Comparison of ENCODE assay signal across 16 cellular contexts in the genomic region with DNA sequence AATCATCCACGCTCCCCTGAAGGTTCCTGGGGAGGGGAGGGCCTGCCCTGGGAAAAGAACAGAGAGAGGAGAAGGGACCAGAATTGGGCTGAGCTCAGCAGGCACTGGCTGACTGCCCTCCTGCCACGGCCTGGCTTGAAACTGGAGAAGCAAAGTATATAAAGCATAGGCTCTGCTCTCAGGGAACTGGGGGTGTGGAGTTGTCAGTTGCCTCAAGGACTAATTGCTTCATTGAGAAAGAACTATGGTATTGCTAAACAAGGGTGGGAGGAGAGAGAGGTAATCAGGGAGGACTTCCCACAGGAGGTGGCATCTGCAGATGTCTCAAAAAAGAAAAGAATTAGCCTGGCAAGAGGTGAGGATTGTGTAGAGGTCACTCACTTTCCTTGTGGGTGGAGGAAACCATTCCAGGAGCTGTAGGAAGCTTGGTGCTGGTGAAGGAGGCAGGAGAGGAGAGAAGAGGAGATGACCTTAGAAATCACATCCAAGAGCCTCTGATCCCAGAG.
DNase-seq lines count a peak whose midpoint lies in the region; ATAC-seq lines count a peak whose summit lies in the region.
"Had no signal": no experiment of that assay in that cellular context is flagged by ENCODE, and none has a peak within 500 bp of the region (broad histone marks: within the 10 kb centered on the region; RNA-seq: fewer than 3 reads in every experiment).

No MANE protein-coding gene starts in this region.

- no peaks in the 10 kb centered on the region for H3K9me3 Mint-ChIP-seq in activated naive CD8-positive, alpha-beta T cell (ENCODE audit: low read depth)
- H3K9me3 Mint-ChIP-seq in activated naive CD8-positive, alpha-beta T cell treated with anti-CD3 and anti-CD28 coated beads, Interleukin-2, amount 50 U/mL, for 24 hours, result peaks cover 4% of the 10 kb centered on the region
- no peaks in the 10 kb centered on the region for H3K9me3 Mint-ChIP-seq in central memory CD8-positive, alpha-beta T cell
- H3K9me3 Mint-ChIP-seq in stimulated activated naive B cell treated with anti-CD40 and anti-IgM and Interleukin-4, amounts not matched to agents 10 μg/mL and 1 μg/mL and 100 μg/mL, for 72 hours, result no peaks in the 10 kb centered on the region
- H3K9me3 Mint-ChIP-seq: activated T-helper 1 cell treated with anti-CD3 and anti-CD28 coated beads, Interleukin-12 subunit alpha, Interleukin-12 subunit beta, Interleukin-2, Interleukin-4 antibody, amounts not matched to agents 30 ng/mL and 10 ng/mL and 1 ng/mL, durations not matched to agents 14 hours and 24 hours and 36 hours; GM23338 had no signal

- no peaks in the 10 kb centered on the region for H3K27me3 Mint-ChIP-seq in activated naive CD8-positive, alpha-beta T cell
- no peaks in the 10 kb centered on the region for H3K27me3 Mint-ChIP-seq in activated naive CD8-positive, alpha-beta T cell treated with anti-CD3 and anti-CD28 coated beads, Interleukin-2, amount 50 U/mL, for 24 hours
- no peaks in the 10 kb centered on the region for H3K27me3 Mint-ChIP-seq in central memory CD8-positive, alpha-beta T cell
- H3K27me3 Mint-ChIP-seq in stimulated activated naive B cell treated with anti-CD40 and anti-IgM and Interleukin-4, amounts not matched to agents 10 μg/mL and 1 μg/mL and 100 μg/mL, for 72 hours, result no peaks in the 10 kb centered on the region

- H3K36me3 Mint-ChIP-seq in activated naive CD8-positive, alpha-beta T cell, result peaks cover 15% of the 10 kb centered on the region
- H3K36me3 Mint-ChIP-seq in activated naive CD8-positive, alpha-beta T cell treated with anti-CD3 and anti-CD28 coated beads, Interleukin-2, amount 50 U/mL, for 24 hours (ENCODE audit: low read depth), result peaks cover 62% of the 10 kb centered on the region
- H3K36me3 Mint-ChIP-seq in central memory CD8-positive, alpha-beta T cell (ENCODE audit: insufficient read depth), result peaks cover 70% of the 10 kb centered on the region
- H3K36me3 Mint-ChIP-seq in stimulated activated naive B cell treated with anti-CD40 and anti-IgM and Interleukin-4, amounts not matched to agents 10 μg/mL and 1 μg/mL and 100 μg/mL, for 72 hours, result peaks cover 56 to 72% of the 10 kb centered on the region in 2 donors

- peak overlapping the region; percentile 29 for H3K27ac Mint-ChIP-seq in activated naive CD8-positive, alpha-beta T cell
- H3K27ac Mint-ChIP-seq in activated naive CD8-positive, alpha-beta T cell treated with anti-CD3 and anti-CD28 coated beads, Interleukin-2, amount 50 U/mL, for 24 hours, result no peak overlapping the region
- peak overlapping the region; percentile 50 for H3K27ac Mint-ChIP-seq in central memory CD8-positive, alpha-beta T cell (ENCODE audit: low read depth)
- H3K27ac Mint-ChIP-seq in stimulated activated naive B cell treated with anti-CD40 and anti-IgM and Interleukin-4, amounts not matched to agents 10 μg/mL and 1 μg/mL and 100 μg/mL, for 72 hours, result peak overlapping the region; percentile 75
- H3K27ac Mint-ChIP-seq: GM23338 had no signal

- DNase-seq in activated naive CD8-positive, alpha-beta T cell treated with anti-CD3 and anti-CD28 coated beads, Interleukin-2, amount 50 U/mL, for 24 hours, result no peak
- peak; percentile 66 to 81 for DNase-seq in NOMO-1 (lab: John Stamatoyannopoulos, UW; ENCODE audit: unreplicated experiment in 2 of 2)
- DNase-seq in central memory CD8-positive, alpha-beta T cell (ENCODE audit: low spot score in 2 of 2), result no peak
- DNase-seq in stimulated activated naive B cell treated with anti-CD40 and anti-IgM and Interleukin-4, amounts not matched to agents 10 μg/mL and 1 μg/mL and 100 μg/mL, for 72 hours, result no peak
- DNase-seq in stimulated activated CD4-positive, alpha-beta T cell treated with anti-CD3 and anti-CD28 coated beads, Interleukin-1b, Interleukin-23, amount 100 ng/mL, for 48 hours, result no peak
- DNase-seq in UCSD-AML1 (lab: John Stamatoyannopoulos, UW; ENCODE audit: unreplicated experiment), result no peak
- DNase-seq: activated CD4-positive, alpha-beta T cell treated with anti-CD3 and anti-CD28 coated beads, Interleukin-2, amount 50 U/mL, for 48 hours; adrenal gland; foreskin melanocyte; NCI-H526 treated with DMSO at 0.1 percent for 48 hours; PC-3; transverse colon had no signal

- ATAC-seq in activated naive CD8-positive, alpha-beta T cell treated with anti-CD3 and anti-CD28 coated beads, Interleukin-2, amount 50 U/mL, for 24 hours, result no peak
- no peak for ATAC-seq in central memory CD8-positive, alpha-beta T cell (replicated peaks; ENCODE audit: extremely low read depth, poor library complexity, severe bottlenecking)
- ATAC-seq in stimulated activated naive B cell treated with anti-CD40 and anti-IgM and Interleukin-4, amounts not matched to agents 10 μg/mL and 1 μg/mL and 100 μg/mL, for 72 hours (replicated peaks), result no peak
- ATAC-seq in HG03045 (IDR thresholded peaks at IDR 0.05; ENCODE audit: unreplicated experiment), result no peak
- ATAC-seq: GM23338, PC-3 had no signal

- H3K4me3 Mint-ChIP-seq in activated naive CD8-positive, alpha-beta T cell, result no peak overlapping the region
- no peak overlapping the region for H3K4me3 Mint-ChIP-seq in activated naive CD8-positive, alpha-beta T cell treated with anti-CD3 and anti-CD28 coated beads, Interleukin-2, amount 50 U/mL, for 24 hours
- H3K4me3 Mint-ChIP-seq in central memory CD8-positive, alpha-beta T cell, result no peak overlapping the region
- H3K4me3 Mint-ChIP-seq in stimulated activated naive B cell treated with anti-CD40 and anti-IgM and Interleukin-4, amounts not matched to agents 10 μg/mL and 1 μg/mL and 100 μg/mL, for 72 hours, result no peak overlapping the region
- H3K4me3 Mint-ChIP-seq: activated T-helper 1 cell treated with anti-CD3 and anti-CD28 coated beads, Interleukin-12 subunit alpha, Interleukin-12 subunit beta, Interleukin-2, Interleukin-4 antibody, amounts not matched to agents 30 ng/mL and 10 ng/mL and 1 ng/mL, durations not matched to agents 14 hours and 24 hours and 36 hours; GM23338 had no signal

- H3K4me1 Mint-ChIP-seq in activated naive CD8-positive, alpha-beta T cell (ENCODE audit: low read depth), result peaks cover 3% of the 10 kb centered on the region
- H3K4me1 Mint-ChIP-seq in activated naive CD8-positive, alpha-beta T cell treated with anti-CD3 and anti-CD28 coated beads, Interleukin-2, amount 50 U/mL, for 24 hours, result peaks cover 18% of the 10 kb centered on the region
- peaks cover 23% of the 10 kb centered on the region for H3K4me1 Mint-ChIP-seq in central memory CD8-positive, alpha-beta T cell
- H3K4me1 Mint-ChIP-seq in stimulated activated naive B cell treated with anti-CD40 and anti-IgM and Interleukin-4, amounts not matched to agents 10 μg/mL and 1 μg/mL and 100 μg/mL, for 72 hours, result peaks cover 23 to 39% of the 10 kb centered on the region in 2 donors
- H3K4me1 Mint-ChIP-seq: GM23338 had no signal

Comparison
In these comparisons a context has a peak if more than half of its experiments do, and no peak if none do; other contexts are left out.
1. DNase-seq: peak in NOMO-1 (2 of 2); none in activated naive CD8-positive, alpha-beta T cell treated with anti-CD3 and anti-CD28 coated beads, Interleukin-2, amount 50 U/mL, for 24 hours (single experiment), central memory CD8-positive, alpha-beta T cell (0 of 2), stimulated activated naive B cell treated with anti-CD40 and anti-IgM and Interleukin-4, amounts not matched to agents 10 μg/mL and 1 μg/mL and 100 μg/mL, for 72 hours (single experiment), stimulated activated CD4-positive, alpha-beta T cell treated with anti-CD3 and anti-CD28 coated beads, Interleukin-1b, Interleukin-23, amount 100 ng/mL, for 48 hours (single experiment) and UCSD-AML1 (single experiment).